In genomic region chr1:146228144-146228682, GRCh38 we compare ENCODE assay signal across 8 cellular contexts. TPM values are rescaled to one million over a fixed set of nuclear protein-coding genes. Genes with fewer than 3 reads are reported as not detected.
DNase-seq lines count a peak whose midpoint lies in the region; ATAC-seq, FAIRE-seq and TF ChIP-seq lines count a peak whose summit lies in the region.
"Not testable (repeated sequence)": the region's sequence is repeated elsewhere in the genome, so short reads cannot be mapped to it uniquely, and the experiment has no call there.

No MANE protein-coding gene starts in this region.

- H3K79me1 ChIP-seq in mesenchymal stem cell (replicated peaks; ENCODE audit: low read length, poor library complexity, severe bottlenecking), result not testable (repeated sequence)

- not testable (repeated sequence) for H2BK12ac ChIP-seq in mesenchymal stem cell (ENCODE audit: low read length in 2 of 2)

- not testable (repeated sequence) for H3K4ac ChIP-seq in mesenchymal stem cell (ENCODE audit: low read depth in 1 of 2, low read length in 2 of 2)

- H3K36me3 ChIP-seq in GM06990 (ENCODE audit: control insufficient read depth, insufficient read depth, low read length); Peyer's patch; K562 (ENCODE audit: control insufficient read depth, insufficient read depth, low read length); mesenchymal stem cell (ENCODE audit: control insufficient read depth in 1 of 2, insufficient read depth in 2 of 2, low read depth in 1 of 2, low read length in 2 of 2); thyroid gland: not testable (repeated sequence)

- TF ChIP-seq RAD21 in K562 (CRISPR knock-in tag; conservative IDR thresholded peaks at IDR 0.05 in 1 of 2, IDR thresholded peaks at IDR 0.05 in 1 of 2), result not testable (repeated sequence)

- H3K27ac ChIP-seq in Peyer's patch (peak overlapping the region in 3 of 4 donors; percentile 64 to 86 (median 80)), thyroid gland (peak overlapping the region; percentile 70 to 88 (median 77))
- not testable (repeated sequence) for H3K27ac ChIP-seq in K562 (ENCODE audit: extremely low read depth, low read depth, low read length); mesenchymal stem cell (ENCODE audit: low read length, poor library complexity, severe bottlenecking)

- TSS peak; percentile 61 for BruUV-seq in K562 (replicated peaks; lab: Mats Ljungman, UMichigan)

- 11% methylated on average over 14 of the region's 53 CpGs for WGBS in K562 (ENCODE audit: insufficient coverage, low coverage, missing lambda C conversion rate)
- no CpG with 5 or more reads among the region's 53 CpGs for WGBS in mesenchymal stem cell
- WGBS in thyroid gland, 2 donors, result 1% methylated on average over 14 of the region's 53 CpGs; no CpG with 5 or more reads in 1 of the 2 donors

- in situ Hi-C loops in K562 (cut with MboI), result not testable (repeated sequence)

- ATAC-seq in K562, result peak; percentile 34; the same call in 1 of the 3 replicates
- not testable (repeated sequence) for ATAC-seq in sciatic nerve

- H3K27me3 ChIP-seq in GM06990 (replicated peaks; ENCODE audit: control insufficient read depth, insufficient read depth, low read length); Peyer's patch; K562 (ENCODE audit: control insufficient read depth in 2 of 2, insufficient read depth in 2 of 2, low read length in 2 of 2); mesenchymal stem cell (ENCODE audit: control insufficient read depth in 1 of 2, insufficient read depth in 1 of 2, low read length in 2 of 2); thyroid gland: not testable (repeated sequence)

- H3K9ac ChIP-seq in K562 (ENCODE audit: insufficient read depth in 1 of 2, low read depth in 2 of 2, low read length in 2 of 2) (peak overlapping the region in 1 of 2 experiments; percentile 79; a peak in 2 of 4 replicates), mesenchymal stem cell (ENCODE audit: low read length) (peak overlapping the region; percentile 74)

- H4K20me1 ChIP-seq in K562 (replicated peaks; ENCODE audit: control insufficient read depth, insufficient read depth, low read length), result not testable (repeated sequence)

- intact Hi-C loops in K562 (cut with micrococcal nuclease); sciatic nerve (cut with DNase I); thyroid gland (cut with DNase I): not testable (repeated sequence)

- not testable (repeated sequence) for TF ChIP-seq POLR2A in Peyer's patch (IDR thresholded peaks at IDR 0.05); K562 (conservative IDR thresholded peaks at IDR 0.05)
- peak in 1 of 2 donors; percentile 21 for TF ChIP-seq POLR2A in thyroid gland (IDR thresholded peaks at IDR 0.05)

- H3K9me3 ChIP-seq in Peyer's patch; K562 (replicated peaks; ENCODE audit: control insufficient read depth, insufficient read depth, low read depth, low read length); mesenchymal stem cell (ENCODE audit: control insufficient read depth, low read length); thyroid gland: not testable (repeated sequence)

- CTCF ChIA-PET in K562 (lab: Yijun Ruan, JAX; ENCODE audit: low intra/inter-chr PET ratio), result not testable (repeated sequence)

- not testable (repeated sequence) for H2AK5ac ChIP-seq in mesenchymal stem cell (ENCODE audit: low read length, severe bottlenecking)

- not testable (repeated sequence) for TF ChIP-seq EP300 in K562 (IDR thresholded peaks at IDR 0.05; ENCODE audit: low read length)

- DNase-seq in GM06990 (ENCODE audit: extremely low read depth, insufficient read length); K562 (ENCODE audit: extremely low read depth in 1 of 4, low spot score in 3 of 4); fibroblast of villous mesenchyme (ENCODE audit: low read depth); mesenchymal stem cell: not testable (repeated sequence)
- DNase-seq in Peyer's patch (peak in 2 of 3 donors; percentile 14 to 26), sciatic nerve (ENCODE audit: low spot score) (peak; percentile 64), thyroid gland (peak; percentile 2 to 20)
- peak in 2 of 3 experiments; percentile 4 to 6 for DNase-seq in activated CD8-positive, alpha-beta memory T cell treated with anti-CD3 and anti-CD28 coated beads for 48 hours (ENCODE audit: low read depth in 2 of 3, low spot score in 2 of 3)

- not testable (repeated sequence) for H4K8ac ChIP-seq in mesenchymal stem cell (ENCODE audit: low read length)

- H2AFZ ChIP-seq in K562 (ENCODE audit: low read depth, low read length), result 0 out of 2 replicates have a peak overlapping the region, but pooled peaks have one; percentile 59
- not testable (repeated sequence) for H2AFZ ChIP-seq in mesenchymal stem cell (ENCODE audit: low read depth, low read length)

- not testable (repeated sequence) for H3K4me1 ChIP-seq in Peyer's patch; K562 (replicated peaks in 1 of 2; ENCODE audit: control insufficient read depth in 2 of 2, insufficient read depth in 2 of 2, low read length in 2 of 2); mesenchymal stem cell (ENCODE audit: control insufficient read depth, insufficient read depth, low read depth, low read length); thyroid gland

- H3K9me1 ChIP-seq in K562 (ENCODE audit: control insufficient read depth, insufficient read depth, low read length), result not testable (repeated sequence)

- not testable (repeated sequence) for H3K23ac ChIP-seq in mesenchymal stem cell (ENCODE audit: low read length in 2 of 2)

- TF ChIP-seq CTCF in GM06990 (IDR thresholded peaks at IDR 0.05; ENCODE audit: insufficient read depth, low read length, poor library complexity, severe bottlenecking); Peyer's patch (IDR thresholded peaks at IDR 0.05); K562 (IDR thresholded peaks at IDR 0.05 in 2 of 3, conservative IDR thresholded peaks at IDR 0.05 in 1 of 3; ENCODE audit: insufficient read depth in 2 of 3, low read depth in 1 of 3, low read length in 3 of 3); fibroblast of villous mesenchyme (IDR thresholded peaks at IDR 0.05; ENCODE audit: insufficient read depth, low read depth, low read length); thyroid gland (IDR thresholded peaks at IDR 0.05): not testable (repeated sequence)

- POLR2A ChIA-PET in K562 (lab: Yijun Ruan, JAX), result not testable (repeated sequence)

- not testable (repeated sequence) for H3K4me2 ChIP-seq in K562 (ENCODE audit: insufficient read depth, low read length)
- H3K4me2 ChIP-seq in mesenchymal stem cell (ENCODE audit: low read length, poor library complexity, severe bottlenecking), result peak overlapping the region; percentile 66

- H3K14ac ChIP-seq in mesenchymal stem cell (ENCODE audit: low read length in 2 of 2), result peak overlapping the region in 1 of 2 experiments; percentile 84

- not testable (repeated sequence) for FAIRE-seq in K562 (lab: Jason Lieb, UNC)

- not testable (repeated sequence) for H4K91ac ChIP-seq in mesenchymal stem cell (ENCODE audit: low read length)

- not testable (repeated sequence) for H2BK120ac ChIP-seq in mesenchymal stem cell (ENCODE audit: low read depth, low read length)

- H3K4me3 ChIP-seq in GM06990 (replicated peaks; ENCODE audit: low read depth, low read length) (peak overlapping the region; percentile 61), Peyer's patch (peak overlapping the region; percentile 56 to 80 (median 58)), K562 (peak overlapping the region; percentile 50), fibroblast of villous mesenchyme (ENCODE audit: low read depth, low read length) (peak overlapping the region; percentile 52), mesenchymal stem cell (ENCODE audit: insufficient read depth in 1 of 2, low read depth in 1 of 2, low read length in 2 of 2) (peak overlapping the region; percentile 51 to 67), thyroid gland (replicated peaks in 1 of 3) (peak overlapping the region in 2 of 3 donors; percentile 34 to 44)

- H3K18ac ChIP-seq in mesenchymal stem cell (ENCODE audit: low read depth in 1 of 2, low read length in 2 of 2), result peak overlapping the region in 1 of 2 experiments; percentile 94

- not testable (repeated sequence) for H2BK15ac ChIP-seq in mesenchymal stem cell (ENCODE audit: low read depth, poor library complexity, severe bottlenecking)

- H2BK5ac ChIP-seq in mesenchymal stem cell (ENCODE audit: low read depth, low read length, poor library complexity, severe bottlenecking), result not testable (repeated sequence)

- H3K79me2 ChIP-seq in K562 (ENCODE audit: control insufficient read depth, insufficient read depth, low read length), result not testable (repeated sequence)

RNA-seq across cellular contexts. Expression of gene NOTCH2NLA, which starts 0.6 kb away (rescaled TPM):
- total RNA-seq in Peyer's patch (10 to 100 TPM; 22.1 to 47.3 (median 36.1) TPM), K562 (2014; rRNA removed) (20.4 and 28.7 TPM in 2 replicates), K562 (2014; rRNA removed; fragmentation: Illumina TruSeq; extraction: Trizol) (6.1 and 8.0 TPM in 2 replicates), K562 (2015; rRNA removed; fragmentation: Illumina TruSeq; extraction: Trizol) (8.7 and 10.3 TPM in 2 replicates), K562 (2021) (10.1 and 10.7 TPM in 2 replicates), fibroblast of villous mesenchyme (42.3 and 50.3 TPM in 2 replicates), sciatic nerve (102 TPM), thyroid gland (10 to 100 TPM; 59.6 to 92.5 (median 64.3) TPM)
- 38.1 and 59.3 TPM in 2 replicates for total RNA-seq in K562 (2011; cell fraction: chromatin; rRNA removed; ENCODE audit: low replicate concordance)
- total RNA-seq in K562 (2011; cell fraction: nucleolus; rRNA removed), result 18.8 and 26.2 TPM in 2 replicates
- 34.8 and 58.0 TPM in 2 replicates for total RNA-seq in K562 (2011; cell fraction: nucleoplasm; rRNA removed)
- polyA plus RNA-seq in K562 (2011; rRNA removed) (10.9 and 11.3 TPM in 2 replicates), K562 (2014; fragmentation: Illumina TruSeq; extraction: Trizol) (5.4 and 6.1 TPM in 2 replicates), K562 (2014; fragmentation: Nextera tagmentation; extraction: Ambion mirVana) (1 to 10 TPM; 1.5 to 1.6 TPM), K562 (2014; rRNA removed) (9.3 and 10.5 TPM in 2 replicates)
- polyA plus RNA-seq in K562 (2011; cell fraction: cytosol; rRNA removed), result 10.9 and 13.2 TPM in 2 replicates
- polyA plus RNA-seq in K562 (2011; cell fraction: nucleus; rRNA removed), result 12.3 and 15.2 TPM in 2 replicates
- 6.1 and 8.0 TPM in 2 replicates for polyA plus RNA-seq in K562 (2012)
- 30.8 and 38.4 TPM in 2 replicates for polyA minus RNA-seq in K562 (2011; rRNA and poly(A)+ RNA removed)
- polyA minus RNA-seq in K562 (2011; cell fraction: cytosol; rRNA and poly(A)+ RNA removed), result 8.4 and 10.9 TPM in 2 replicates
- 35.9 and 49.2 TPM in 2 replicates for polyA minus RNA-seq in K562 (2011; cell fraction: nucleus; rRNA and poly(A)+ RNA removed)
- polyA plus RNA-seq in mesenchymal stem cell (2013, experiment 1 of 2), result 8.1 TPM
- 7.7 TPM for polyA plus RNA-seq in mesenchymal stem cell (2013, experiment 2 of 2)
